In the genomic region with DNA sequence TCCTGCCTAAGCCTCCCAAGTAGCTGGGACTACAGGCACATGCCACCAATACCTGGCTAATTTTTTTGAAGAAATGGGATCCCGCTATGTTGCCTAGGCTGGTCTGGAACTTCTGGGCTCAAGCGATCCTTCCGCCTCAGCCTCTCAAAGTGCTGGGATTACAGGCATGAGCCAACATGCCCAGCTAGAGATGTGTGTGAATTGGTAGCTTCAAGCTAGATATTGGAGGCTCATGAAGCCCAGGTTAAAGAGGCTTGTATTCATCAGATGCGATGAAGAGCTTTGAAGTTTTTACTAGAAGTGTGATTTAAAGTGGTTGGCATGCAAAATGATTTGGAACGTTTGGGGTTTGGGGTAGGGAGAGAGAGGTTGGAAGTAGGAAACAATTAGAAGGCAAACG, we compare ENCODE assay signal across 1 cellular context.
TF ChIP-seq lines count a peak whose summit lies in the region.

No MANE protein-coding gene starts in this region.

TF ChIP-seq in GM23338, 12 proteins besides CTCF, POLR2A, EP300 and RAD21 (continued from another document):
- TF ChIP-seq CREB1 (CRISPR knock-in tag; IDR thresholded peaks at IDR 0.05; ENCODE audit: low read depth) (no peak), EZH2phosphoT487 (IDR thresholded peaks at IDR 0.05; ENCODE audit: unreplicated experiment) (no peak)
- TF ChIP-seq, protein P1, sequence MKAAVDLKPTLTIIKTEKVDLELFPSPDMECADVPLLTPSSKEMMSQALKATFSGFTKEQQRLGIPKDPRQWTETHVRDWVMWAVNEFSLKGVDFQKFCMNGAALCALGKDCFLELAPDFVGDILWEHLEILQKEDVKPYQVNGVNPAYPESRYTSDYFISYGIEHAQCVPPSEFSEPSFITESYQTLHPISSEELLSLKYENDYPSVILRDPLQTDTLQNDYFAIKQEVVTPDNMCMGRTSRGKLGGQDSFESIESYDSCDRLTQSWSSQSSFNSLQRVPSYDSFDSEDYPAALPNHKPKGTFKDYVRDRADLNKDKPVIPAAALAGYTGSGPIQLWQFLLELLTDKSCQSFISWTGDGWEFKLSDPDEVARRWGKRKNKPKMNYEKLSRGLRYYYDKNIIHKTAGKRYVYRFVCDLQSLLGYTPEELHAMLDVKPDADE (IDR thresholded peaks at IDR 0.05): no peak
